ENCODE assay signal across 24 cellular contexts in the genomic region with DNA sequence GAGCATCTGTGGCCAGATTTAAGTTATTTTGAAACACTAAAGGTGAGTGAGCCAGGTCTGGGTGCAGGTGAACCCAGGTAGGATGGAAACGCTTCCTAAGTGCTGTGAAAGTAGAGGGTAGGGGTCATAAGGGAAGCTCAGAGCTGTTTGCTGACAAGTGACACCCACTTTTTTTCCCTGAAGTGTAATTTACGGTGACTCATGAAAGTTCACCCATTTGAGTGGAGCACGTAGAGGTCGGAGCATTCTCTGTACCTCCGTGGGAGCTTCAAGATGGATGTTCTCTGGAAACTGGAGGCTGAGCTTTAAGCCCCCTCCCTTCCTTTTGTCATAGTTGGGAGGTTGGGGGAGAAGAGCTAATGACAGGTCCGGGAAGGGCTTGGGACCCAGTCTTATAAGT. TPM values are rescaled to one million over a fixed set of nuclear protein-coding genes. Genes with fewer than 3 reads are reported as not detected.
A peak's percentile ranks its signal among the peaks of the same experiment; 100 is the strongest.
DNase-seq lines count a peak whose midpoint lies in the region; ATAC-seq and TF ChIP-seq lines count a peak whose summit lies in the region.
"Had no signal": no experiment of that assay in that cellular context is flagged by ENCODE, and none has a peak within 500 bp of the region (broad histone marks: within the 10 kb centered on the region; RNA-seq: fewer than 3 reads in every experiment).

No MANE protein-coding gene starts in this region.

- no peaks in the 10 kb centered on the region for H3K9me3 Mint-ChIP-seq in activated CD4-positive, alpha-beta T cell treated with anti-CD3 and anti-CD28 coated beads, Interleukin-2, amount 10 ng/mL, durations not matched to agents 24 days and 14 days
- H3K9me3 Mint-ChIP-seq in WTC11: no peaks in the 10 kb centered on the region
- H3K9me3 Mint-ChIP-seq in stimulated activated naive B cell treated with anti-CD40 and anti-IgM and Interleukin-4, amounts not matched to agents 10 μg/mL and 1 μg/mL and 100 μg/mL, for 72 hours: no peaks in the 10 kb centered on the region
- H3K9me3 Mint-ChIP-seq: activated CD4-positive, alpha-beta T cell treated with anti-CD3 and anti-CD28 coated beads, Interleukin-2, amount 10 ng/mL, durations not matched to agents 7 days and 5 days; activated naive CD4-positive, alpha-beta T cell treated with anti-CD3 and anti-CD28 coated beads, Interleukin-2, amount 50 U/mL, for 24 hours; CD8-positive, alpha-beta memory T cell; dendritic cell treated with granulocyte-macrophage colony-stimulating factor and Interleukin-4, amounts not matched to agents 40 ng/mL and 50 ng/mL, for 4 days had no signal

- no peaks in the 10 kb centered on the region for H3K27me3 Mint-ChIP-seq in activated CD4-positive, alpha-beta T cell treated with anti-CD3 and anti-CD28 coated beads, Interleukin-2, amount 10 ng/mL, durations not matched to agents 24 days and 14 days
- no peaks in the 10 kb centered on the region for H3K27me3 Mint-ChIP-seq in WTC11 (ENCODE audit: low read depth)
- no peaks in the 10 kb centered on the region for H3K27me3 Mint-ChIP-seq in stimulated activated naive B cell treated with anti-CD40 and anti-IgM and Interleukin-4, amounts not matched to agents 10 μg/mL and 1 μg/mL and 100 μg/mL, for 72 hours
- H3K27me3 Mint-ChIP-seq: activated CD4-positive, alpha-beta T cell treated with anti-CD3 and anti-CD28 coated beads, Interleukin-2, amount 10 ng/mL, durations not matched to agents 7 days and 5 days; activated CD8-positive, alpha-beta memory T cell treated with anti-CD3 and anti-CD28 coated beads, Interleukin-2, amount 10 ng/mL, durations not matched to agents 7 days and 5 days; activated naive CD4-positive, alpha-beta T cell treated with anti-CD3 and anti-CD28 coated beads, Interleukin-2, amount 50 U/mL, for 24 hours; dendritic cell treated with granulocyte-macrophage colony-stimulating factor and Interleukin-4, amounts not matched to agents 40 ng/mL and 50 ng/mL, for 4 days had no signal

- peaks cover 18% of the 10 kb centered on the region for H3K36me3 Mint-ChIP-seq in activated CD4-positive, alpha-beta T cell treated with anti-CD3 and anti-CD28 coated beads, Interleukin-2, amount 10 ng/mL, durations not matched to agents 24 days and 14 days (ENCODE audit: low read depth)
- peaks cover 7% of the 10 kb centered on the region for H3K36me3 Mint-ChIP-seq in WTC11
- peaks cover 30 to 60% of the 10 kb centered on the region in 2 donors for H3K36me3 Mint-ChIP-seq in stimulated activated naive B cell treated with anti-CD40 and anti-IgM and Interleukin-4, amounts not matched to agents 10 μg/mL and 1 μg/mL and 100 μg/mL, for 72 hours

- peak overlapping the region; percentile 25 for H3K27ac Mint-ChIP-seq in activated CD4-positive, alpha-beta T cell treated with anti-CD3 and anti-CD28 coated beads, Interleukin-2, amount 10 ng/mL, durations not matched to agents 24 days and 14 days
- H3K27ac Mint-ChIP-seq in WTC11: peak overlapping the region; percentile 52
- H3K27ac Mint-ChIP-seq in stimulated activated naive B cell treated with anti-CD40 and anti-IgM and Interleukin-4, amounts not matched to agents 10 μg/mL and 1 μg/mL and 100 μg/mL, for 72 hours: peak overlapping the region; percentile 2
- H3K27ac Mint-ChIP-seq: activated CD4-positive, alpha-beta T cell treated with anti-CD3 and anti-CD28 coated beads, Interleukin-2, amount 10 ng/mL, durations not matched to agents 7 days and 5 days; activated CD8-positive, alpha-beta memory T cell treated with anti-CD3 and anti-CD28 coated beads, Interleukin-2, amount 10 ng/mL, durations not matched to agents 7 days and 5 days; activated naive CD4-positive, alpha-beta T cell treated with anti-CD3 and anti-CD28 coated beads, Interleukin-2, amount 50 U/mL, for 24 hours; dendritic cell treated with granulocyte-macrophage colony-stimulating factor and Interleukin-4, amounts not matched to agents 40 ng/mL and 50 ng/mL, for 4 days had no signal

- POLR2A ChIA-PET in WTC11 (lab: Charles Lee): interaction anchor here (0.6 kb wide), 1 partner anchor 10 kb away, joined by 6 read pairs; no protein-coding TSS in a partner anchor

- no peak overlapping the region for H3K4me3 Mint-ChIP-seq in activated CD4-positive, alpha-beta T cell treated with anti-CD3 and anti-CD28 coated beads, Interleukin-2, amount 10 ng/mL, durations not matched to agents 24 days and 14 days
- H3K4me3 Mint-ChIP-seq in WTC11: no peak overlapping the region
- no peak overlapping the region for H3K4me3 Mint-ChIP-seq in stimulated activated naive B cell treated with anti-CD40 and anti-IgM and Interleukin-4, amounts not matched to agents 10 μg/mL and 1 μg/mL and 100 μg/mL, for 72 hours
- H3K4me3 Mint-ChIP-seq: activated CD4-positive, alpha-beta T cell treated with anti-CD3 and anti-CD28 coated beads, Interleukin-2, amount 10 ng/mL, durations not matched to agents 7 days and 5 days; activated CD8-positive, alpha-beta memory T cell treated with anti-CD3 and anti-CD28 coated beads, Interleukin-2, amount 10 ng/mL, durations not matched to agents 7 days and 5 days; activated naive CD4-positive, alpha-beta T cell treated with anti-CD3 and anti-CD28 coated beads, Interleukin-2, amount 50 U/mL, for 24 hours; dendritic cell treated with granulocyte-macrophage colony-stimulating factor and Interleukin-4, amounts not matched to agents 40 ng/mL and 50 ng/mL, for 4 days had no signal

- no peak for DNase-seq in activated CD4-positive, alpha-beta T cell treated with anti-CD3 and anti-CD28 coated beads, Interleukin-2, amount 10 ng/mL, durations not matched to agents 24 days and 14 days
- no peak for DNase-seq in activated CD4-positive, alpha-beta T cell treated with anti-CD3 and anti-CD28 coated beads, Interleukin-2, amount 50 U/mL, for 4 hours
- DNase-seq in WTC11 (ENCODE audit: low spot score): no peak
- DNase-seq in islet precursor cell: peak; percentile 35
- no peak for DNase-seq in stimulated activated naive B cell treated with anti-CD40 and anti-IgM and Interleukin-4, amounts not matched to agents 10 μg/mL and 1 μg/mL and 100 μg/mL, for 72 hours
- no peak for DNase-seq in DMS153 (lab: John Stamatoyannopoulos, UW)
- DNase-seq in epidermal melanocyte (ENCODE audit: insufficient read length, low spot score): no peak
- no peak for DNase-seq in NAMALWA (ENCODE audit: low spot score)
- DNase-seq: 8988T; activated CD4-positive, alpha-beta T cell treated with anti-CD3 and anti-CD28 coated beads, Interleukin-2, amount 10 ng/mL, durations not matched to agents 7 days and 5 days; activated CD8-positive, alpha-beta memory T cell treated with anti-CD3 and anti-CD28 coated beads, Interleukin-2, amount 10 ng/mL, durations not matched to agents 7 days and 5 days; AML-193; GOT3; kidney glomerular epithelial cell; NCI-H1436 treated with DMSO at 0.1 percent for 48 hours; NCI-H2107; NCI-H446; NCI-H82; RPMI8226; stimulated activated CD4-positive, alpha-beta T cell treated with anti-CD3 and anti-CD28 coated beads, Interleukin-4, amount 100 ng/mL, for 24 hours; stimulated activated naive CD4-positive, alpha-beta T cell had no signal

- CTCF ChIA-PET in WTC11 (lab: Charles Lee): interaction anchor here (1.5 kb wide), 1 partner anchor 55 kb away, joined by 4 read pairs; no protein-coding TSS in a partner anchor

- no peak for ATAC-seq in WTC11
- ATAC-seq in stimulated activated naive B cell treated with anti-CD40 and anti-IgM and Interleukin-4, amounts not matched to agents 10 μg/mL and 1 μg/mL and 100 μg/mL, for 72 hours (replicated peaks): no peak
- ATAC-seq: activated CD8-positive, alpha-beta memory T cell treated with anti-CD3 and anti-CD28 coated beads, Interleukin-2, amount 10 ng/mL, durations not matched to agents 7 days and 5 days had no signal

- intact Hi-C loops in activated CD4-positive, alpha-beta T cell treated with anti-CD3 and anti-CD28 coated beads, Interleukin-2, amount 10 ng/mL, durations not matched to agents 24 days and 14 days (cut with micrococcal nuclease): no loop called here

- H3K4me1 Mint-ChIP-seq in activated CD4-positive, alpha-beta T cell treated with anti-CD3 and anti-CD28 coated beads, Interleukin-2, amount 10 ng/mL, durations not matched to agents 24 days and 14 days: peaks cover 25% of the 10 kb centered on the region
- peaks cover 11% of the 10 kb centered on the region for H3K4me1 Mint-ChIP-seq in WTC11
- peaks cover 36 to 52% of the 10 kb centered on the region in 2 donors for H3K4me1 Mint-ChIP-seq in stimulated activated naive B cell treated with anti-CD40 and anti-IgM and Interleukin-4, amounts not matched to agents 10 μg/mL and 1 μg/mL and 100 μg/mL, for 72 hours

- no peak for TF ChIP-seq CTCF in WTC11 (IDR thresholded peaks at IDR 0.05)

TF ChIP-seq in WTC11, 78 proteins besides CTCF, POLR2A, EP300 and RAD21 (continues in another document):
- TF ChIP-seq ZNF416 (CRISPR knock-in tag; IDR thresholded peaks at IDR 0.05): no peak
- TF ChIP-seq, protein P1, sequence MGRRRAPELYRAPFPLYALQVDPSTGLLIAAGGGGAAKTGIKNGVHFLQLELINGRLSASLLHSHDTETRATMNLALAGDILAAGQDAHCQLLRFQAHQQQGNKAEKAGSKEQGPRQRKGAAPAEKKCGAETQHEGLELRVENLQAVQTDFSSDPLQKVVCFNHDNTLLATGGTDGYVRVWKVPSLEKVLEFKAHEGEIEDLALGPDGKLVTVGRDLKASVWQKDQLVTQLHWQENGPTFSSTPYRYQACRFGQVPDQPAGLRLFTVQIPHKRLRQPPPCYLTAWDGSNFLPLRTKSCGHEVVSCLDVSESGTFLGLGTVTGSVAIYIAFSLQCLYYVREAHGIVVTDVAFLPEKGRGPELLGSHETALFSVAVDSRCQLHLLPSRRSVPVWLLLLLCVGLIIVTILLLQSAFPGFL (CRISPR knock-in tag; IDR thresholded peaks at IDR 0.05; ENCODE audit: borderline replicate concordance): no peak
- TF ChIP-seq ZNF219 (CRISPR knock-in tag; IDR thresholded peaks at IDR 0.05; ENCODE audit: borderline replicate concordance): no peak
- TF ChIP-seq, protein P2, sequence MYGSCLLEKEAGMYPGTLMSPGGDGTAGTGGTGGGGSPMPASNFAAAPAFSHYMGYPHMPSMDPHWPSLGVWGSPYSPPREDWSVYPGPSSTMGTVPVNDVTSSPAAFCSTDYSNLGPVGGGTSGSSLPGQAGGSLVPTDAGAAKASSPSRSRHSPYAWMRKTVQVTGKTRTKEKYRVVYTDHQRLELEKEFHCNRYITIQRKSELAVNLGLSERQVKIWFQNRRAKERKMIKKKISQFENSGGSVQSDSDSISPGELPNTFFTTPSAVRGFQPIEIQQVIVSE (CRISPR knock-in tag; IDR thresholded peaks at IDR 0.05; ENCODE audit: borderline replicate concordance): no peak
- no peak for TF ChIP-seq PRRX2 (CRISPR knock-in tag; IDR thresholded peaks at IDR 0.05)
- TF ChIP-seq ZNF121 (CRISPR knock-in tag; IDR thresholded peaks at IDR 0.05): no peak
- TF ChIP-seq ZNF423 (CRISPR knock-in tag; IDR thresholded peaks at IDR 0.05): no peak
- no peak for TF ChIP-seq FOXJ3 (CRISPR knock-in tag; IDR thresholded peaks at IDR 0.05; ENCODE audit: borderline replicate concordance)
- TF ChIP-seq ZBTB21 (CRISPR knock-in tag; IDR thresholded peaks at IDR 0.05; ENCODE audit: borderline replicate concordance): no peak

RNA-seq across cellular contexts. Expression of gene MPRIP, which starts 44.3 kb away (rescaled TPM):
- total RNA-seq in activated CD4-positive, alpha-beta T cell treated with anti-CD3 and anti-CD28 coated beads, Interleukin-2, amount 10 ng/mL, durations not matched to agents 24 days and 14 days: 155 and 161 TPM in 2 replicates
- total RNA-seq in WTC11 (2021): 127 to 140 TPM (median 136 TPM) in 3 replicates

Comparison
In these comparisons a context has a peak if more than half of its experiments do, and no peak if none do; other contexts are left out.
1. H3K27ac Mint-ChIP-seq: peak in every context shown above with its lines; median percentile 52 in WTC11; 25 in activated CD4-positive, alpha-beta T cell treated with anti-CD3 and anti-CD28 coated beads, Interleukin-2, amount 10 ng/mL, durations not matched to agents 24 days and 14 days; 2 in stimulated activated naive B cell treated with anti-CD40 and anti-IgM and Interleukin-4, amounts not matched to agents 10 μg/mL and 1 μg/mL and 100 μg/mL, for 72 hours.